Comparison of ENCODE assay signal across 1 cellular context in genomic region chr1:109838838-109839240, GRCh38.
A peak's percentile ranks its signal among the peaks of the same experiment; 100 is the strongest.
TF ChIP-seq lines count a peak whose summit lies in the region.

No MANE protein-coding gene starts in this region.

TF ChIP-seq in K562, 482 proteins besides CTCF, POLR2A, EP300 and RAD21 (continued from another document and continues in another):
- no peak for TF ChIP-seq CEBPZ (IDR thresholded peaks at IDR 0.05; ENCODE audit: borderline replicate concordance, low read depth, low read length)
- TF ChIP-seq FOSL1 (tag; conservative IDR thresholded peaks at IDR 0.05) = peak; percentile 96
- no peak for TF ChIP-seq ZNF511 (CRISPR knock-in tag; IDR thresholded peaks at IDR 0.05)
- no peak for TF ChIP-seq E2F5 (CRISPR knock-in tag; IDR thresholded peaks at IDR 0.05)
- TF ChIP-seq ILK (tag; IDR thresholded peaks at IDR 0.05; ENCODE audit: borderline replicate concordance, low read depth) = peak; percentile 62; the same call in 1 of the 2 replicates
- TF ChIP-seq NR2F6 (CRISPR knock-in tag; IDR thresholded peaks at IDR 0.05) = 0 out of 2 replicates have a peak, but pooled peaks have one; percentile 25
- TF ChIP-seq MEIS2 (IDR thresholded peaks at IDR 0.05; ENCODE audit: partially characterized antibody) = peak; percentile 29
- no peak for TF ChIP-seq HDGF (IDR thresholded peaks at IDR 0.05)
- TF ChIP-seq NR2C2 (CRISPR knock-in tag; IDR thresholded peaks at IDR 0.05) = no peak
- TF ChIP-seq NR2C2 (tag; IDR thresholded peaks at IDR 0.05) = peak; percentile 53; the same call in 1 of the 2 replicates
- TF ChIP-seq TCF7L2 (IDR thresholded peaks at IDR 0.05; ENCODE audit: low read depth, low read length) = no peak
- no peak for TF ChIP-seq NR4A1 (CRISPR knock-in tag; IDR thresholded peaks at IDR 0.05)
- 0 out of 2 replicates have a peak, but pooled peaks have one; percentile 44 for TF ChIP-seq NR4A1 (tag; IDR thresholded peaks at IDR 0.05)
- TF ChIP-seq SRF (CRISPR knock-in tag; IDR thresholded peaks at IDR 0.05) = 0 out of 4 replicates have a peak, but pooled peaks of 1 of the 2 experiments have one; percentile 42
- no peak for TF ChIP-seq IRF2 (CRISPR knock-in tag; IDR thresholded peaks at IDR 0.05)
- TF ChIP-seq ZNF639 (CRISPR knock-in tag; conservative IDR thresholded peaks at IDR 0.05 in 1 of 2, IDR thresholded peaks at IDR 0.05 in 1 of 2) = no peak
- TF ChIP-seq GATAD2A (IDR thresholded peaks at IDR 0.05) = no peak
- TF ChIP-seq CHD1 (IDR thresholded peaks at IDR 0.05; ENCODE audit: low read length) = no peak
- TF ChIP-seq MAFF (IDR thresholded peaks at IDR 0.05; ENCODE audit: low read length) = no peak
- TF ChIP-seq ZHX1 (conservative IDR thresholded peaks at IDR 0.05; ENCODE audit: low read length) = no peak
- TF ChIP-seq HES1 (IDR thresholded peaks at IDR 0.05; ENCODE audit: low read depth) = no peak
- no peak for TF ChIP-seq ATF1 (CRISPR knock-in tag; IDR thresholded peaks at IDR 0.05)
- TF ChIP-seq ATF1 (tag; IDR thresholded peaks at IDR 0.05) = 0 out of 2 replicates have a peak, but pooled peaks have one; percentile 18
- no peak for TF ChIP-seq ZC3H11A (IDR thresholded peaks at IDR 0.05; ENCODE audit: low read depth, low read length)
- no peak for TF ChIP-seq NCOA6 (IDR thresholded peaks at IDR 0.05)
- TF ChIP-seq ZBTB26 (CRISPR knock-in tag; IDR thresholded peaks at IDR 0.05) = no peak
- TF ChIP-seq MEF2A (IDR thresholded peaks at IDR 0.05; ENCODE audit: control insufficient read depth, low read depth, low read length) = no peak
- no peak for TF ChIP-seq POU5F1 (IDR thresholded peaks at IDR 0.05; ENCODE audit: borderline replicate concordance, low read depth, low read length, partially characterized antibody)
- no peak for TF ChIP-seq ZNF311 (CRISPR knock-in tag; IDR thresholded peaks at IDR 0.05)
- TF ChIP-seq MYC (IDR thresholded peaks at IDR 0.05; ENCODE audit: low read depth, low read length) = no peak
- TF ChIP-seq MYC (CRISPR knock-in tag; IDR thresholded peaks at IDR 0.05; ENCODE audit: borderline replicate concordance, low read depth) = no peak
- no peak for TF ChIP-seq ZNF12 (CRISPR knock-in tag; IDR thresholded peaks at IDR 0.05)
- TF ChIP-seq ZNF740 (CRISPR knock-in tag; IDR thresholded peaks at IDR 0.05) = no peak
- no peak for TF ChIP-seq ZNF740 (tag; IDR thresholded peaks at IDR 0.05)
- TF ChIP-seq YBX1 (IDR thresholded peaks at IDR 0.05) = no peak
- TF ChIP-seq CBX3 (IDR thresholded peaks at IDR 0.05; ENCODE audit: borderline replicate concordance in 1 of 2, low read length in 2 of 2) = no peak; a peak in 1 of 3 replicates
- TF ChIP-seq ZNF507 (tag; conservative IDR thresholded peaks at IDR 0.05) = no peak
- no peak for TF ChIP-seq ZNF778 (CRISPR knock-in tag; IDR thresholded peaks at IDR 0.05)
- TF ChIP-seq DACH1 (IDR thresholded peaks at IDR 0.05; ENCODE audit: partially characterized antibody) = no peak
- TF ChIP-seq DMBX1 (CRISPR knock-in tag; IDR thresholded peaks at IDR 0.05; ENCODE audit: borderline replicate concordance) = peak; percentile 50; the same call in 1 of the 2 replicates
- TF ChIP-seq ZNF224 (CRISPR knock-in tag; IDR thresholded peaks at IDR 0.05) = no peak
- 0 out of 2 replicates have a peak, but pooled peaks have one; percentile 40 for TF ChIP-seq ZBTB9 (CRISPR knock-in tag; IDR thresholded peaks at IDR 0.05)
- no peak for TF ChIP-seq XRCC4 (IDR thresholded peaks at IDR 0.05; ENCODE audit: extremely low read depth, insufficient read depth, insufficient read length)
- TF ChIP-seq PHTF2 (CRISPR knock-in tag; IDR thresholded peaks at IDR 0.05) = peak; percentile 54; the same call in 1 of the 2 replicates
- TF ChIP-seq KLF6 (CRISPR knock-in tag; IDR thresholded peaks at IDR 0.05; ENCODE audit: borderline replicate concordance) = no peak
- TF ChIP-seq ADNP (tag; IDR thresholded peaks at IDR 0.05) = 0 out of 2 replicates have a peak, but pooled peaks have one; percentile 24
- TF ChIP-seq JUND (IDR thresholded peaks at IDR 0.05; ENCODE audit: borderline replicate concordance, low read depth, low read length) = peak; percentile 89
- peak; percentile 54; the same call in 1 of the 3 replicates for TF ChIP-seq JUND (tag; IDR thresholded peaks at IDR 0.05; ENCODE audit: borderline replicate concordance, low read depth, low read length)
- TF ChIP-seq EHMT2 (IDR thresholded peaks at IDR 0.05) = no peak
- no peak for TF ChIP-seq MCM7 (IDR thresholded peaks at IDR 0.05)
- no peak for TF ChIP-seq RHOXF2B (CRISPR knock-in tag; conservative IDR thresholded peaks at IDR 0.05)
- TF ChIP-seq DIDO1 (tag; IDR thresholded peaks at IDR 0.05; ENCODE audit: low read depth) = no peak
- TF ChIP-seq SFPQ (IDR thresholded peaks at IDR 0.05; ENCODE audit: low read depth, low read length) = no peak
- peak; percentile 38; the same call in 1 of the 2 replicates for TF ChIP-seq ZBTB17 (CRISPR knock-in tag; IDR thresholded peaks at IDR 0.05)
- TF ChIP-seq ZNF586 (CRISPR knock-in tag; conservative IDR thresholded peaks at IDR 0.05) = no peak
